ENCODE assay signal across 8 cellular contexts in the genomic region with DNA sequence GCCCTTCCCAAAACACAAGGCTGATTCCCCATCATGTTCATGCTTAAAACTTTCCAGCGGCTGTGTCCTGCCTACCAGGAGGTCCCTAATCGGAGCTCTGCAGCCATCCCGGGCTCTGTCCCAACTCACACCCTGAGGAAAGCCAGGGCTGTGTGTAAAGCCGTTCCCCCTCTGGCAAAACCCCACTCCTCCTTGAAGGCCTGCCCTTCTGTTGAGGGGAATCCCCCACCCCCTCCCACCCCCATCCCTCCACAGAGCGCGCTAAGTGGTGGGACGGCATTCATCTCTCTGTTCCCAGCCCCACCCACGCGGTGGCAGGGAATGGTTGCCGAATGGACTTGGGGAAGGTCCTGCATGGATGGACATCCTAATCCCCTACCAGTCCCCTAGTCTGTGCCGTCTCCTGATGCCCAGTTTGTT. TPM values are rescaled to one million over a fixed set of nuclear protein-coding genes. Genes with fewer than 3 reads are reported as not detected.
DNase-seq lines count a peak whose midpoint lies in the region; ATAC-seq, FAIRE-seq and TF ChIP-seq lines count a peak whose summit lies in the region.

No MANE protein-coding gene starts in this region.

- H3K36me3 ChIP-seq in colonic mucosa (no peaks in the 10 kb centered on the region), muscle layer of colon (ENCODE audit: insufficient read depth, low read length) (no peaks in the 10 kb centered on the region)

- TF ChIP-seq RAD21 in A549 (conservative IDR thresholded peaks at IDR 0.05 in 1 of 2, IDR thresholded peaks at IDR 0.05 in 1 of 2), result no peak

- H3K4me3 ChIP-seq in A549 (peak overlapping the region; percentile 75), LNCaP clone FGC (ENCODE audit: low read depth, low read length) (peak overlapping the region; percentile 75), colonic mucosa (peak overlapping the region; percentile 84), muscle layer of colon (ENCODE audit: low read depth in 1 of 2, low read length in 2 of 2) (peak overlapping the region; percentile 71 to 84)

- ATAC-seq in A549 (peak in 1 of 2 experiments; percentile 0; a peak in 2 of 6 replicates), GM18867 (IDR thresholded peaks at IDR 0.05; ENCODE audit: unreplicated experiment) (no peak), GM18861 (IDR thresholded peaks at IDR 0.05; ENCODE audit: unreplicated experiment) (no peak)

- no peak for TF ChIP-seq CTCF in A549 (IDR thresholded peaks at IDR 0.05)
- TF ChIP-seq CTCF in LNCaP clone FGC (IDR thresholded peaks at IDR 0.05; ENCODE audit: control insufficient read depth, extremely low read depth, insufficient read depth), result no peak
- no peak for TF ChIP-seq CTCF in colonic mucosa (IDR thresholded peaks at IDR 0.05)

- no peak for TF ChIP-seq POLR2A in A549 (IDR thresholded peaks at IDR 0.05; ENCODE audit: low read length)

- FAIRE-seq in A549 (lab: Jason Lieb, UNC), result no peak

- CTCF ChIA-PET in A549 (lab: Yijun Ruan, JAX), result interaction anchor here (0.7 to 1.1 kb wide), 2 partner anchors 8 to 25 kb away, joined by 3 to 4 read pairs; no protein-coding TSS in a partner anchor

- POLR2A ChIA-PET in A549 (lab: Yijun Ruan, JAX), result interaction anchor here (0.6 to 2.7 kb wide), 2 partner anchors 53 to 79 kb away, joined by 3 to 13 read pairs; a partner anchor contains a TSS

- H3K27me3 ChIP-seq in colonic mucosa, result no peaks in the 10 kb centered on the region
- no peaks in the 10 kb centered on the region for H3K27me3 ChIP-seq in muscle layer of colon (ENCODE audit: control insufficient read depth in 1 of 2, insufficient read depth in 2 of 2, low read length in 2 of 2)

- H3K9ac ChIP-seq in colonic mucosa (ENCODE audit: low read depth in 2 of 2, low read length in 2 of 2) (peak overlapping the region; percentile 79 to 81), muscle layer of colon (ENCODE audit: low read length) (peak overlapping the region; percentile 50)

- DNase-seq in A549 (ENCODE audit: low read depth in 1 of 2, low spot score in 1 of 2), result no peak
- DNase-seq in LNCaP clone FGC (ENCODE audit: low read depth), result no peak
- no peak for DNase-seq in colonic mucosa
- DNase-seq in activated CD4-positive, CD25-positive, alpha-beta regulatory T cell treated with anti-CD3 and anti-CD28 coated beads, Interleukin-2, amount 50 U/mL, for 72 hours, result no peak
- no peak for DNase-seq in NCI-H187 (lab: John Stamatoyannopoulos, UW)

- no peaks in the 10 kb centered on the region for H3K9me3 ChIP-seq in A549
- H3K9me3 ChIP-seq in colonic mucosa, result no peaks in the 10 kb centered on the region
- H3K9me3 ChIP-seq in muscle layer of colon (ENCODE audit: low read length), result no peaks in the 10 kb centered on the region

- peak overlapping the region; percentile 34 to 91 for H3K27ac ChIP-seq in A549
- H3K27ac ChIP-seq in colonic mucosa, result peak overlapping the region; percentile 78
- H3K27ac ChIP-seq in muscle layer of colon (ENCODE audit: low read depth, low read length), result peak overlapping the region; percentile 96

- H3K4me1 ChIP-seq in A549, result peaks cover 26% of the 10 kb centered on the region
- H3K4me1 ChIP-seq in colonic mucosa, result no peaks in the 10 kb centered on the region
- peaks cover 7% of the 10 kb centered on the region for H3K4me1 ChIP-seq in muscle layer of colon (ENCODE audit: insufficient read depth, low read length)

- TF ChIP-seq EP300 in A549 (IDR thresholded peaks at IDR 0.05), result no peak

- 87% methylated on average over 11 of the region's 11 CpGs for WGBS in A549 (ENCODE audit: missing lambda C conversion rate)

- peak overlapping the region; percentile 92 for H3K4me2 ChIP-seq in A549

- intact Hi-C loops in colonic mucosa (cut with DNase I), result no loop called here

TF ChIP-seq in A549, 52 proteins besides CTCF, POLR2A, EP300 and RAD21 (continues in another document):
- TF ChIP-seq ZNF302 (CRISPR knock-in tag; IDR thresholded peaks at IDR 0.05), result no peak
- no peak for TF ChIP-seq JUN (IDR thresholded peaks at IDR 0.05)
- no peak for TF ChIP-seq KDM5A (IDR thresholded peaks at IDR 0.05)
- TF ChIP-seq, protein P1, sequence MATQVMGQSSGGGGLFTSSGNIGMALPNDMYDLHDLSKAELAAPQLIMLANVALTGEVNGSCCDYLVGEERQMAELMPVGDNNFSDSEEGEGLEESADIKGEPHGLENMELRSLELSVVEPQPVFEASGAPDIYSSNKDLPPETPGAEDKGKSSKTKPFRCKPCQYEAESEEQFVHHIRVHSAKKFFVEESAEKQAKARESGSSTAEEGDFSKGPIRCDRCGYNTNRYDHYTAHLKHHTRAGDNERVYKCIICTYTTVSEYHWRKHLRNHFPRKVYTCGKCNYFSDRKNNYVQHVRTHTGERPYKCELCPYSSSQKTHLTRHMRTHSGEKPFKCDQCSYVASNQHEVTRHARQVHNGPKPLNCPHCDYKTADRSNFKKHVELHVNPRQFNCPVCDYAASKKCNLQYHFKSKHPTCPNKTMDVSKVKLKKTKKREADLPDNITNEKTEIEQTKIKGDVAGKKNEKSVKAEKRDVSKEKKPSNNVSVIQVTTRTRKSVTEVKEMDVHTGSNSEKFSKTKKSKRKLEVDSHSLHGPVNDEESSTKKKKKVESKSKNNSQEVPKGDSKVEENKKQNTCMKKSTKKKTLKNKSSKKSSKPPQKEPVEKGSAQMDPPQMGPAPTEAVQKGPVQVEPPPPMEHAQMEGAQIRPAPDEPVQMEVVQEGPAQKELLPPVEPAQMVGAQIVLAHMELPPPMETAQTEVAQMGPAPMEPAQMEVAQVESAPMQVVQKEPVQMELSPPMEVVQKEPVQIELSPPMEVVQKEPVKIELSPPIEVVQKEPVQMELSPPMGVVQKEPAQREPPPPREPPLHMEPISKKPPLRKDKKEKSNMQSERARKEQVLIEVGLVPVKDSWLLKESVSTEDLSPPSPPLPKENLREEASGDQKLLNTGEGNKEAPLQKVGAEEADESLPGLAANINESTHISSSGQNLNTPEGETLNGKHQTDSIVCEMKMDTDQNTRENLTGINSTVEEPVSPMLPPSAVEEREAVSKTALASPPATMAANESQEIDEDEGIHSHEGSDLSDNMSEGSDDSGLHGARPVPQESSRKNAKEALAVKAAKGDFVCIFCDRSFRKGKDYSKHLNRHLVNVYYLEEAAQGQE (IDR thresholded peaks at IDR 0.05), result no peak
- TF ChIP-seq, protein P2, sequence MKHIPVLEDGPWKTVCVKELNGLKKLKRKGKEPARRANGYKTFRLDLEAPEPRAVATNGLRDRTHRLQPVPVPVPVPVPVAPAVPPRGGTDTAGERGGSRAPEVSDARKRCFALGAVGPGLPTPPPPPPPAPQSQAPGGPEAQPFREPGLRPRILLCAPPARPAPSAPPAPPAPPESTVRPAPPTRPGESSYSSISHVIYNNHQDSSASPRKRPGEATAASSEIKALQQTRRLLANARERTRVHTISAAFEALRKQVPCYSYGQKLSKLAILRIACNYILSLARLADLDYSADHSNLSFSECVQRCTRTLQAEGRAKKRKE (CRISPR knock-in tag; IDR thresholded peaks at IDR 0.05; ENCODE audit: low read depth), result no peak
- TF ChIP-seq, protein P3, sequence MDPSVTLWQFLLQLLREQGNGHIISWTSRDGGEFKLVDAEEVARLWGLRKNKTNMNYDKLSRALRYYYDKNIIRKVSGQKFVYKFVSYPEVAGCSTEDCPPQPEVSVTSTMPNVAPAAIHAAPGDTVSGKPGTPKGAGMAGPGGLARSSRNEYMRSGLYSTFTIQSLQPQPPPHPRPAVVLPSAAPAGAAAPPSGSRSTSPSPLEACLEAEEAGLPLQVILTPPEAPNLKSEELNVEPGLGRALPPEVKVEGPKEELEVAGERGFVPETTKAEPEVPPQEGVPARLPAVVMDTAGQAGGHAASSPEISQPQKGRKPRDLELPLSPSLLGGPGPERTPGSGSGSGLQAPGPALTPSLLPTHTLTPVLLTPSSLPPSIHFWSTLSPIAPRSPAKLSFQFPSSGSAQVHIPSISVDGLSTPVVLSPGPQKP (IDR thresholded peaks at IDR 0.05; ENCODE audit: low read depth, low read length), result no peak
- no peak for TF ChIP-seq TP53 (CRISPR knock-in tag; IDR thresholded peaks at IDR 0.05)
- TF ChIP-seq ZSCAN20 (CRISPR knock-in tag; IDR thresholded peaks at IDR 0.05), result no peak
- TF ChIP-seq SREBF2 (IDR thresholded peaks at IDR 0.05), result no peak
- TF ChIP-seq, protein P4, sequence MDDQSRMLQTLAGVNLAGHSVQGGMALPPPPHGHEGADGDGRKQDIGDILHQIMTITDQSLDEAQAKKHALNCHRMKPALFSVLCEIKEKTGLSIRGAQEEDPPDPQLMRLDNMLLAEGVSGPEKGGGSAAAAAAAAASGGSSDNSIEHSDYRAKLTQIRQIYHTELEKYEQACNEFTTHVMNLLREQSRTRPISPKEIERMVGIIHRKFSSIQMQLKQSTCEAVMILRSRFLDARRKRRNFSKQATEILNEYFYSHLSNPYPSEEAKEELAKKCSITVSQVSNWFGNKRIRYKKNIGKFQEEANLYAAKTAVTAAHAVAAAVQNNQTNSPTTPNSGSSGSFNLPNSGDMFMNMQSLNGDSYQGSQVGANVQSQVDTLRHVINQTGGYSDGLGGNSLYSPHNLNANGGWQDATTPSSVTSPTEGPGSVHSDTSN (IDR thresholded peaks at IDR 0.05), result no peak
- no peak for TF ChIP-seq RARB (CRISPR knock-in tag; IDR thresholded peaks at IDR 0.05)
- no peak for TF ChIP-seq ZFP36 (IDR thresholded peaks at IDR 0.05; ENCODE audit: borderline replicate concordance, partially characterized antibody)
- no peak for TF ChIP-seq NFE2L2 (conservative IDR thresholded peaks at IDR 0.05; ENCODE audit: low read length)
- TF ChIP-seq CBX2 (IDR thresholded peaks at IDR 0.05; ENCODE audit: borderline replicate concordance, low read depth), result no peak

RNA-seq across cellular contexts. Expression of a gene that starts 0.7 kb away (rescaled TPM):
- polyA plus RNA-seq in A549 (2011; rRNA removed), result 53.8 and 77.6 TPM in 2 replicates
- 44.0 and 69.1 TPM in 2 replicates for polyA plus RNA-seq in A549 (2012; cell fraction: cytosol; rRNA removed)
- 86.4 and 96.6 TPM in 2 replicates for polyA plus RNA-seq in A549 (2012; cell fraction: nucleus; rRNA removed)
- 35.1 to 48.0 TPM (median 46.0 TPM) in 3 replicates for polyA plus RNA-seq in A549 (2017; fragmentation: RNase III; extraction: RNeasy Plus Mini Kit Qiagen cat#74134 plus additional on column Dnase treatment)
- 66.9 and 80.3 TPM in 2 replicates for polyA minus RNA-seq in A549 (2011; rRNA and poly(A)+ RNA removed)
- 10 to 100 TPM; 56.3 to 94.1 TPM for total RNA-seq in colonic mucosa

RNA-seq across cellular contexts. Expression of a gene that starts 52.7 kb away (rescaled TPM):
- polyA plus RNA-seq in A549 (2011; rRNA removed) (73.8 and 76.8 TPM in 2 replicates), A549 (2017; fragmentation: RNase III; extraction: RNeasy Plus Mini Kit Qiagen cat#74134 plus additional on column Dnase treatment) (36.0 to 39.9 TPM (median 39.1 TPM) in 3 replicates)
- 40.4 and 43.5 TPM in 2 replicates for polyA plus RNA-seq in A549 (2012; cell fraction: cytosol; rRNA removed)
- 28.7 and 47.4 TPM in 2 replicates for polyA plus RNA-seq in A549 (2012; cell fraction: nucleus; rRNA removed)
- polyA minus RNA-seq in A549 (2011; rRNA and poly(A)+ RNA removed), result 23.3 and 32.1 TPM in 2 replicates
- total RNA-seq in colonic mucosa, result 10 to 100 TPM; 32.4 to 36.7 TPM

RNA-seq across cellular contexts. Expression of a gene that starts 52.8 kb away (rescaled TPM):
- polyA plus RNA-seq in A549 (2011; rRNA removed) (164 and 190 TPM in 2 replicates), A549 (2017; fragmentation: RNase III; extraction: RNeasy Plus Mini Kit Qiagen cat#74134 plus additional on column Dnase treatment) (223 to 236 TPM (median 226 TPM) in 3 replicates)
- 318 and 333 TPM in 2 replicates for polyA plus RNA-seq in A549 (2012; cell fraction: cytosol; rRNA removed)
- polyA plus RNA-seq in A549 (2012; cell fraction: nucleus; rRNA removed), result 328 and 364 TPM in 2 replicates
- polyA minus RNA-seq in A549 (2011; rRNA and poly(A)+ RNA removed), result 418 and 525 TPM in 2 replicates
- 100 to 1,000 TPM; 306 to 337 TPM for total RNA-seq in colonic mucosa
